ENCODE assay signal across 8 cellular contexts in genomic region chr1:53327183-53327941, GRCh38. TPM values are rescaled to one million over a fixed set of nuclear protein-coding genes. Genes with fewer than 3 reads are reported as not detected.
A peak's percentile ranks its signal among the peaks of the same experiment; 100 is the strongest.
DNase-seq lines count a peak whose midpoint lies in the region; ATAC-seq, FAIRE-seq and TF ChIP-seq lines count a peak whose summit lies in the region.

No MANE protein-coding gene starts in this region.

- H3K27ac Mint-ChIP-seq in activated naive CD4-positive, alpha-beta T cell treated with anti-CD3 and anti-CD28 coated beads, Interleukin-2, amount 50 U/mL, for 72 hours, result peak overlapping the region; percentile 95 to 98

- CTCF ChIA-PET in A673 (lab: Charles Lee), result no interaction called here

- H3K4me1 ChIP-seq in A673 (ENCODE audit: insufficient read depth, low read length, poor library complexity, severe bottlenecking) (peaks cover 9% of the 10 kb centered on the region), small intestine (ENCODE audit: control insufficient read depth in 2 of 2, insufficient read depth in 1 of 2, low read depth in 1 of 2, low read length in 1 of 2) (no peaks in the 10 kb centered on the region)

- H3K27ac ChIP-seq in A673 (ENCODE audit: low read depth, low read length, poor library complexity, severe bottlenecking) (peak overlapping the region; percentile 84), small intestine (ENCODE audit: low read depth in 1 of 2, low read length in 1 of 2) (peak overlapping the region in 1 of 2 donors; percentile 75)

- in situ Hi-C loops in SK-MEL-5 (cut with HindIII; ENCODE audit: low pct_unique_long_range_greater_than_20kb, low sequenced_read_pairs), result no loop called here

- intact Hi-C loops in A673 (cut with micrococcal nuclease; ENCODE audit: unreplicated experiment), result no loop called here

- ATAC-seq in GM18907 (IDR thresholded peaks at IDR 0.05; ENCODE audit: unreplicated experiment) (peak; percentile 9), HG03571 (IDR thresholded peaks at IDR 0.05; ENCODE audit: unreplicated experiment) (peak; percentile 1)
- ATAC-seq in activated naive CD4-positive, alpha-beta T cell treated with anti-CD3 and anti-CD28 coated beads, Interleukin-2, amount 50 U/mL, for 72 hours, result peak; percentile 4 to 16

- DNase-seq in A673 (ENCODE audit: low spot score) (peak; percentile 48), SK-MEL-5 (ENCODE audit: low read depth, low spot score) (peak; percentile 27), hepatic stellate cell (ENCODE audit: low spot score) (peak; percentile 47), small intestine (no peak), occipital lobe (lab: John Stamatoyannopoulos, UW) (no peak)
- peak; percentile 50 to 63 for DNase-seq in activated naive CD4-positive, alpha-beta T cell treated with anti-CD3 and anti-CD28 coated beads, Interleukin-2, amount 50 U/mL, for 72 hours (ENCODE audit: low spot score in 2 of 2)

- H3K36me3 Mint-ChIP-seq in activated naive CD4-positive, alpha-beta T cell treated with anti-CD3 and anti-CD28 coated beads, Interleukin-2, amount 50 U/mL, for 72 hours, result peaks cover 28% of the 10 kb centered on the region in 2 donors

- POLR2A ChIA-PET in A673 (lab: Charles Lee; ENCODE audit: low non-redundant PET), result no interaction called here

- no peaks in the 10 kb centered on the region for H3K27me3 ChIP-seq in A673 (replicated peaks; ENCODE audit: insufficient read depth, low read depth, low read length, poor library complexity)
- H3K27me3 ChIP-seq in small intestine (ENCODE audit: control insufficient read depth in 2 of 2, insufficient read depth in 2 of 2, low read length in 2 of 2), result no peaks in the 10 kb centered on the region

- no peaks in the 10 kb centered on the region for H3K9me3 Mint-ChIP-seq in activated naive CD4-positive, alpha-beta T cell treated with anti-CD3 and anti-CD28 coated beads, Interleukin-2, amount 50 U/mL, for 72 hours

- H3K9me3 ChIP-seq in A673 (ENCODE audit: low read depth, low read length, poor library complexity, severe bottlenecking) (no peaks in the 10 kb centered on the region), small intestine (ENCODE audit: control insufficient read depth, low read depth) (no peaks in the 10 kb centered on the region)

- no TSS peak for BruUV-seq in A673 (replicated peaks; lab: Mats Ljungman, UMichigan)

- TF ChIP-seq CTCF in A673 (conservative IDR thresholded peaks at IDR 0.05; ENCODE audit: low read depth, low read length), result no peak

- H3K36me3 ChIP-seq in A673 (ENCODE audit: insufficient read depth, low read length, poor library complexity, severe bottlenecking) (no peaks in the 10 kb centered on the region), small intestine (ENCODE audit: control insufficient read depth in 2 of 2, insufficient read depth in 2 of 2, low read length in 2 of 2) (no peaks in the 10 kb centered on the region)

- H3K4me3 ChIP-seq in A673 (ENCODE audit: low read depth, low read length, poor library complexity, severe bottlenecking), result peak overlapping the region; percentile 80
- peak overlapping the region; percentile 40 to 64 for H3K4me3 ChIP-seq in small intestine (ENCODE audit: low read depth in 1 of 2, low read length in 2 of 2)

- no peak for FAIRE-seq in small intestine (lab: Jason Lieb, UNC)

- 0 to 1% (median 1%) methylated on average over 54 to 73 of the region's 73 CpGs for WGBS in small intestine, 3 donors

RNA-seq across cellular contexts. Expression of gene LRP8, which starts 0.5 kb away (rescaled TPM):
- total RNA-seq in A673 (2021) (24.6 and 24.7 TPM in 2 replicates), occipital lobe (86.6 TPM)
- total RNA-seq in SK-MEL-5 (2014; rRNA removed; shearing (Covaris generic)), result 25.6 and 28.6 TPM in 2 replicates
- 38.2 and 43.2 TPM in 2 replicates for polyA plus RNA-seq in SK-MEL-5 (2015; cell fraction: cytosol; rRNA removed)
- 140 and 145 TPM in 2 replicates for polyA plus RNA-seq in SK-MEL-5 (2015; cell fraction: nucleus; rRNA removed)
- 10 to 100 TPM; 39.8 to 43.7 TPM for total RNA-seq in activated naive CD4-positive, alpha-beta T cell treated with anti-CD3 and anti-CD28 coated beads, Interleukin-2, amount 50 U/mL, for 72 hours
- polyA plus RNA-seq in small intestine, result 1 to 10 TPM in 1 of 3 donors, under 1 TPM in 1, not detected in 1; 0.27 to 4.5 TPM

Comparison
In these comparisons a context has a peak if more than half of its experiments do, and no peak if none do; other contexts are left out.
1. DNase-seq: peak in A673 (single experiment), SK-MEL-5 (single experiment), activated naive CD4-positive, alpha-beta T cell treated with anti-CD3 and anti-CD28 coated beads, Interleukin-2, amount 50 U/mL, for 72 hours (2 of 2) and hepatic stellate cell (single experiment); none in small intestine (single experiment) and occipital lobe (single experiment).
2. Peak in every context shown above with its lines, with median percentiles within 50 percentile points of each other: ATAC-seq.